In genomic region chr1:153734380-153735089, GRCh38 we compare ENCODE assay signal across 12 cellular contexts. TPM values are rescaled to one million over a fixed set of nuclear protein-coding genes. Genes with fewer than 3 reads are reported as not detected.
DNase-seq lines count a peak whose midpoint lies in the region; ATAC-seq and TF ChIP-seq lines count a peak whose summit lies in the region.
"Had no signal": no experiment of that assay in that cellular context is flagged by ENCODE, and none has a peak within 500 bp of the region (broad histone marks: within the 10 kb centered on the region; RNA-seq: fewer than 3 reads in every experiment).

No MANE protein-coding gene starts in this region.

- WGBS in tibial nerve, 2 donors = 52 to 66% methylated on average over 3 of the region's 3 CpGs

- no peak for TF ChIP-seq CTCF in tibial nerve (IDR thresholded peaks at IDR 0.05)

- H3K4me1 ChIP-seq in stomach smooth muscle (ENCODE audit: control insufficient read depth, insufficient read depth, low read length) (peaks cover 14% of the 10 kb centered on the region), tibial nerve (peaks cover 0 to 29% (median 4%) of the 10 kb centered on the region in 4 donors)

- TF ChIP-seq EP300 in tibial nerve (IDR thresholded peaks at IDR 0.05) = no peak

- peak overlapping the region in 1 of 2 donors; percentile 13 for H3K9ac ChIP-seq in stomach smooth muscle (ENCODE audit: low read length in 2 of 2)

- ATAC-seq in GM18867 (IDR thresholded peaks at IDR 0.05; ENCODE audit: unreplicated experiment) = no peak
- ATAC-seq: activated CD8-positive, alpha-beta memory T cell treated with anti-CD3 and anti-CD28 coated beads, Interleukin-2, amount 10 ng/mL, durations not matched to agents 7 days and 5 days; left colon; T-helper 17 cell had no signal

- H3K27me3 ChIP-seq in stomach smooth muscle (ENCODE audit: control insufficient read depth in 1 of 2, insufficient read depth in 2 of 2, low read length in 2 of 2) (no peaks in the 10 kb centered on the region), tibial nerve (no peaks in the 10 kb centered on the region)

- DNase-seq in SIG-M5 treated with dmso at 0.1 percent for 504 hours (lab: John Stamatoyannopoulos, UW; ENCODE audit: unreplicated experiment) = peak; percentile 27
- no peak for DNase-seq in SIG-M5 (lab: John Stamatoyannopoulos, UW)
- DNase-seq in NCI-H69 (lab: John Stamatoyannopoulos, UW) = peak; percentile 44
- peak; percentile 31 for DNase-seq in left kidney (ENCODE audit: low read depth, low spot score)
- DNase-seq in tibial nerve (ENCODE audit: low spot score in 2 of 2) = no peak
- no peak for DNase-seq in activated CD4-positive, alpha-beta T cell treated with anti-CD3 and anti-CD28 coated beads for 4 hours
- DNase-seq: activated CD8-positive, alpha-beta memory T cell treated with anti-CD3 and anti-CD28 coated beads, Interleukin-2, amount 10 ng/mL, durations not matched to agents 7 days and 5 days; left colon; T-helper 17 cell had no signal

- H3K9me3 ChIP-seq in stomach smooth muscle (ENCODE audit: control insufficient read depth in 2 of 2, low read length in 2 of 2) (no peaks in the 10 kb centered on the region), tibial nerve (no peaks in the 10 kb centered on the region)

- H3K4me3 ChIP-seq in stomach smooth muscle (ENCODE audit: low read length in 2 of 2) (no peak overlapping the region), tibial nerve (no peak overlapping the region)

- peaks cover 3 to 6% of the 10 kb centered on the region in 2 donors for H3K36me3 ChIP-seq in stomach smooth muscle (ENCODE audit: control insufficient read depth in 2 of 2, insufficient read depth in 2 of 2, low read length in 2 of 2)
- peaks cover 0 to 50% (median 0%) of the 10 kb centered on the region in 3 donors for H3K36me3 ChIP-seq in tibial nerve

- peak overlapping the region; percentile 68 for H3K27ac ChIP-seq in stomach smooth muscle (ENCODE audit: low read length)
- peak overlapping the region in 1 of 4 donors; percentile 9 for H3K27ac ChIP-seq in tibial nerve

- TF ChIP-seq POLR2A in tibial nerve (IDR thresholded peaks at IDR 0.05) = no peak

RNA-seq across cellular contexts. Expression of gene INTS3, which starts 6.7 kb away (rescaled TPM):
- 10 to 100 TPM; 66.6 to 79.5 (median 71.3) TPM for total RNA-seq in tibial nerve

RNA-seq across cellular contexts. Expression of gene SLC27A3, which starts 40.7 kb away (rescaled TPM):
- 10 to 100 TPM; 38.5 to 89.4 (median 59.2) TPM for total RNA-seq in tibial nerve

RNA-seq across cellular contexts. Expression of gene NPR1, which starts 56.0 kb away (rescaled TPM):
- 10 to 100 TPM; 36.9 to 87.5 (median 58.4) TPM for total RNA-seq in tibial nerve
- total RNA-seq: Daoy, T-helper 17 cell had no signal

Comparison
In these comparisons a context has a peak if more than half of its experiments do, and no peak if none do; other contexts are left out.
1. DNase-seq: peak in SIG-M5 treated with dmso at 0.1 percent for 504 hours (single experiment), NCI-H69 (single experiment) and left kidney (single experiment); none in SIG-M5 (single experiment), tibial nerve (0 of 2) and activated CD4-positive, alpha-beta T cell treated with anti-CD3 and anti-CD28 coated beads for 4 hours (0 of 2).